ENCODE assay signal across 10 cellular contexts in genomic region chr15:63044077-63044644, GRCh38. TPM values are rescaled to one million over a fixed set of nuclear protein-coding genes. Genes with fewer than 3 reads are reported as not detected.
DNase-seq lines count a peak whose midpoint lies in the region; ATAC-seq, FAIRE-seq and TF ChIP-seq lines count a peak whose summit lies in the region.
"Had no signal": no experiment of that assay in that cellular context is flagged by ENCODE, and none has a peak within 500 bp of the region (broad histone marks: within the 10 kb centered on the region; RNA-seq: fewer than 3 reads in every experiment).

No MANE protein-coding gene starts in this region.

- no peak for TF ChIP-seq POLR2A in K562 (conservative IDR thresholded peaks at IDR 0.05)

- H3K9me3 ChIP-seq in K562 (replicated peaks; ENCODE audit: control insufficient read depth, insufficient read depth, low read depth, low read length), result no peaks in the 10 kb centered on the region; the same call in 1 of the 2 replicates
- H3K9me3 ChIP-seq in smooth muscle cell (replicated peaks; ENCODE audit: low read depth), result no peaks in the 10 kb centered on the region

- H3K9ac ChIP-seq in K562 (ENCODE audit: insufficient read depth in 1 of 2, low read depth in 2 of 2, low read length in 2 of 2), result no peak overlapping the region
- peak overlapping the region; percentile 81 for H3K9ac ChIP-seq in smooth muscle cell (ENCODE audit: low read depth)

- H3K9me1 ChIP-seq in K562 (ENCODE audit: control insufficient read depth, insufficient read depth, low read length), result no peaks in the 10 kb centered on the region

- no peak for TF ChIP-seq RAD21 in K562 (CRISPR knock-in tag; conservative IDR thresholded peaks at IDR 0.05 in 1 of 2, IDR thresholded peaks at IDR 0.05 in 1 of 2)

- POLR2A ChIA-PET in K562 (lab: Yijun Ruan, JAX), result no interaction called here

- intact Hi-C loops in K562 (cut with micrococcal nuclease), result no loop called here

- peaks cover 7 to 28% of the 10 kb centered on the region in 2 experiments; a peak in 4 of 5 replicates for H3K4me1 ChIP-seq in K562 (replicated peaks in 1 of 2; ENCODE audit: control insufficient read depth in 2 of 2, insufficient read depth in 2 of 2, low read length in 2 of 2)
- peaks cover 46% of the 10 kb centered on the region for H3K4me1 ChIP-seq in smooth muscle cell (ENCODE audit: low read depth)

- no peak overlapping the region for H3K4me2 ChIP-seq in K562 (ENCODE audit: insufficient read depth, low read length)
- H3K4me2 ChIP-seq in smooth muscle cell, result peak overlapping the region; percentile 96

- peaks cover 60% of the 10 kb centered on the region for H3F3A ChIP-seq in smooth muscle cell (ENCODE audit: low read depth)

- ATAC-seq in K562 (no peak), HG02970 (IDR thresholded peaks at IDR 0.05; ENCODE audit: low FRiP score, unreplicated experiment) (no peak), GM21825 (IDR thresholded peaks at IDR 0.05; ENCODE audit: unreplicated experiment) (no peak)

- WGBS in K562 (ENCODE audit: insufficient coverage, low coverage, missing lambda C conversion rate), result 9% methylated on average over 7 of the region's 7 CpGs
- WGBS in smooth muscle cell (ENCODE audit: low lambda C conversion rate), result 8% methylated on average over 7 of the region's 7 CpGs

- no peak for TF ChIP-seq CTCF in HFF-Myc (IDR thresholded peaks at IDR 0.05; ENCODE audit: low read depth, low read length, missing control alignments)
- no peak for TF ChIP-seq CTCF in K562 (IDR thresholded peaks at IDR 0.05 in 2 of 3, conservative IDR thresholded peaks at IDR 0.05 in 1 of 3; ENCODE audit: insufficient read depth in 2 of 3, low read depth in 1 of 3, low read length in 3 of 3)
- TF ChIP-seq CTCF in kidney epithelial cell (IDR thresholded peaks at IDR 0.05; ENCODE audit: insufficient read depth, low read length, poor library complexity, severe bottlenecking), result no peak
- no peak for TF ChIP-seq CTCF in smooth muscle cell (IDR thresholded peaks at IDR 0.05; ENCODE audit: borderline replicate concordance, insufficient read depth, poor library complexity, severe bottlenecking)

- no peak for FAIRE-seq in K562 (lab: Jason Lieb, UNC)
- FAIRE-seq: GM12892 had no signal

- no peaks in the 10 kb centered on the region for H4K20me1 ChIP-seq in K562 (replicated peaks; ENCODE audit: control insufficient read depth, insufficient read depth, low read length)
- peaks cover 66% of the 10 kb centered on the region for H4K20me1 ChIP-seq in smooth muscle cell (ENCODE audit: low read depth)

- H3K79me2 ChIP-seq in K562 (ENCODE audit: control insufficient read depth, insufficient read depth, low read length), result peaks cover 8% of the 10 kb centered on the region
- H3K79me2 ChIP-seq in smooth muscle cell (ENCODE audit: low read depth), result peaks cover 59% of the 10 kb centered on the region

- H3K4me3 ChIP-seq in HFF-Myc (replicated peaks; ENCODE audit: low read depth, low read length) (peak overlapping the region; percentile 57), K562 (no peak overlapping the region), kidney epithelial cell (ENCODE audit: low read depth, low read length) (peak overlapping the region; percentile 87), smooth muscle cell (peak overlapping the region; percentile 85)

- CTCF ChIA-PET in K562 (lab: Yijun Ruan, JAX; ENCODE audit: low intra/inter-chr PET ratio), result no interaction called here

- H3K27ac ChIP-seq in K562 (ENCODE audit: extremely low read depth, low read depth, low read length), result no peak overlapping the region
- peak overlapping the region; percentile 80 for H3K27ac ChIP-seq in smooth muscle cell (ENCODE audit: low read depth)

- BruUV-seq in K562 (replicated peaks; lab: Mats Ljungman, UMichigan), result no TSS peak

- no peak for DNase-seq in HFF-Myc (ENCODE audit: extremely low read depth, low read depth)
- no peak for DNase-seq in K562 (ENCODE audit: extremely low read depth in 1 of 4, low spot score in 3 of 4)
- no peak for DNase-seq in kidney epithelial cell (ENCODE audit: low read depth)
- DNase-seq in smooth muscle cell (lab: John Stamatoyannopoulos, UW; ENCODE audit: unreplicated experiment), result no peak
- no peak for DNase-seq in NCI-H2196 treated with DMSO at 0.1 percent for 48 hours (lab: John Stamatoyannopoulos, UW; ENCODE audit: unreplicated experiment)
- no peak for DNase-seq in G401 (ENCODE audit: low spot score)
- DNase-seq: NCI-H526 treated with DMSO at 0.1 percent for 48 hours had no signal

- H3K27me3 ChIP-seq in K562 (ENCODE audit: control insufficient read depth in 2 of 2, insufficient read depth in 2 of 2, low read length in 2 of 2) (peaks cover 49 to 68% of the 10 kb centered on the region in 2 experiments), kidney epithelial cell (ENCODE audit: control insufficient read depth, insufficient read depth, low read length) (no peaks in the 10 kb centered on the region), smooth muscle cell (ENCODE audit: low read depth) (no peaks in the 10 kb centered on the region)

- in situ Hi-C loops in K562 (cut with MboI), result no loop called here
- in situ Hi-C loops in G401 (cut with HindIII; ENCODE audit: low sequenced_read_pairs), result no loop called here

- no peak for TF ChIP-seq EP300 in K562 (IDR thresholded peaks at IDR 0.05; ENCODE audit: low read length)

- H2AFZ ChIP-seq in K562 (ENCODE audit: low read depth, low read length) (no peak overlapping the region), smooth muscle cell (ENCODE audit: low read depth) (no peak overlapping the region)

- H3K36me3 ChIP-seq in K562 (ENCODE audit: control insufficient read depth, insufficient read depth, low read length), result no peaks in the 10 kb centered on the region
- peaks cover 3% of the 10 kb centered on the region for H3K36me3 ChIP-seq in kidney epithelial cell (ENCODE audit: control insufficient read depth, insufficient read depth, low read length)
- no peaks in the 10 kb centered on the region for H3K36me3 ChIP-seq in smooth muscle cell (ENCODE audit: low read depth)

TF ChIP-seq in K562, 482 proteins besides CTCF, POLR2A, EP300 and RAD21:
- no peak for TF ChIP-seq EGR1 (conservative IDR thresholded peaks at IDR 0.05)
- no peak for TF ChIP-seq CHD4 (IDR thresholded peaks at IDR 0.05; ENCODE audit: insufficient read depth, insufficient replicate concordance, low read depth, low read length, poor library complexity, severe bottlenecking)
- no peak for TF ChIP-seq ZBED1 (IDR thresholded peaks at IDR 0.05)
- peak; percentile 67 for TF ChIP-seq CBX2 (IDR thresholded peaks at IDR 0.05; ENCODE audit: insufficient read depth, low read length, poor library complexity, severe bottlenecking)

RNA-seq across cellular contexts. Expression of gene TPM1, which starts 1.6 kb away (rescaled TPM):
- 40.0 and 70.8 TPM in 2 replicates for total RNA-seq in K562 (2011; cell fraction: chromatin; rRNA removed; ENCODE audit: low replicate concordance)
- total RNA-seq in K562 (2011; cell fraction: nucleolus; rRNA removed), result 25.8 and 35.0 TPM in 2 replicates
- 50.5 and 78.6 TPM in 2 replicates for total RNA-seq in K562 (2011; cell fraction: nucleoplasm; rRNA removed)
- total RNA-seq in K562 (2014; rRNA removed) (49.9 and 52.9 TPM in 2 replicates), K562 (2014; rRNA removed; fragmentation: Illumina TruSeq; extraction: Trizol) (49.2 and 51.0 TPM in 2 replicates), K562 (2015; rRNA removed; fragmentation: Illumina TruSeq; extraction: Trizol) (42.0 and 43.1 TPM in 2 replicates), K562 (2021) (37.2 and 38.5 TPM in 2 replicates), kidney epithelial cell (818 and 847 TPM in 2 replicates), smooth muscle cell (1,694 and 1,869 TPM in 2 replicates)
- polyA plus RNA-seq in K562 (2011; rRNA removed) (36.0 and 42.1 TPM in 2 replicates), K562 (2014; fragmentation: Illumina TruSeq; extraction: Trizol) (40.0 and 49.5 TPM in 2 replicates), K562 (2014; fragmentation: Nextera tagmentation; extraction: Ambion mirVana) (10 to 100 TPM in 1 of 2 experiments, 1 to 10 TPM in 1; 8.1 to 11.1 TPM), K562 (2014; rRNA removed) (53.9 and 54.5 TPM in 2 replicates), smooth muscle cell (1,915 and 2,406 TPM in 2 replicates)
- 14.9 and 22.5 TPM in 2 replicates for polyA plus RNA-seq in K562 (2011; cell fraction: cytosol; rRNA removed)
- polyA plus RNA-seq in K562 (2011; cell fraction: nucleus; rRNA removed), result 33.8 and 50.9 TPM in 2 replicates
- polyA plus RNA-seq in K562 (2012), result 46.9 and 77.8 TPM in 2 replicates
- 28.7 and 39.2 TPM in 2 replicates for polyA minus RNA-seq in K562 (2011; rRNA and poly(A)+ RNA removed)
- polyA minus RNA-seq in K562 (2011; cell fraction: cytosol; rRNA and poly(A)+ RNA removed), result 12.6 and 14.0 TPM in 2 replicates
- 23.7 and 44.0 TPM in 2 replicates for polyA minus RNA-seq in K562 (2011; cell fraction: nucleus; rRNA and poly(A)+ RNA removed)
- 768 and 828 TPM in 2 replicates for total RNA-seq in G401 (2014; rRNA removed; shearing (Covaris generic))
